ENCODE assay signal across 10 cellular contexts in genomic region chr7:141220263-141220662, GRCh38.
DNase-seq lines count a peak whose midpoint lies in the region; ATAC-seq and TF ChIP-seq lines count a peak whose summit lies in the region.
"Had no signal": no experiment of that assay in that cellular context is flagged by ENCODE, and none has a peak within 500 bp of the region (broad histone marks: within the 10 kb centered on the region; RNA-seq: fewer than 3 reads in every experiment).

No MANE protein-coding gene starts in this region.

- ATAC-seq in HG02884 (IDR thresholded peaks at IDR 0.05; ENCODE audit: unreplicated experiment) (no peak), GM21360 (IDR thresholded peaks at IDR 0.05; ENCODE audit: unreplicated experiment) (no peak)

- H3K4ac ChIP-seq in mesenchymal stem cell (ENCODE audit: low read depth in 1 of 2, low read length in 2 of 2) = no peak overlapping the region

- no peaks in the 10 kb centered on the region for H3K36me3 Mint-ChIP-seq in HFFc6 (ENCODE audit: low read depth)

- 41% methylated on average over 2 of the region's 4 CpGs for WGBS in mesenchymal stem cell

- H2BK120ac ChIP-seq in mesenchymal stem cell (ENCODE audit: low read depth, low read length) = no peak overlapping the region

- H3K4me1 ChIP-seq in mesenchymal stem cell (ENCODE audit: control insufficient read depth, insufficient read depth, low read depth, low read length) = no peaks in the 10 kb centered on the region

- no peaks in the 10 kb centered on the region; the same call in 1 of the 2 replicates for H3K4me1 Mint-ChIP-seq in HFFc6 (ENCODE audit: low read depth)

- no peak overlapping the region for H2AFZ ChIP-seq in mesenchymal stem cell (ENCODE audit: low read depth, low read length)

- no peak overlapping the region for H3K18ac ChIP-seq in mesenchymal stem cell (ENCODE audit: low read depth in 1 of 2, low read length in 2 of 2)

- peaks cover 0 to 6% of the 10 kb centered on the region in 2 experiments for H3K36me3 ChIP-seq in mesenchymal stem cell (ENCODE audit: control insufficient read depth in 1 of 2, insufficient read depth in 2 of 2, low read depth in 1 of 2, low read length in 2 of 2)

- H4K8ac ChIP-seq in mesenchymal stem cell (ENCODE audit: low read length) = no peak overlapping the region

- peaks cover 11% of the 10 kb centered on the region for H3K9me3 Mint-ChIP-seq in HFFc6

- no peak overlapping the region for H3K4me2 ChIP-seq in mesenchymal stem cell (ENCODE audit: low read length, poor library complexity, severe bottlenecking)

- no peak overlapping the region for H3K4me3 Mint-ChIP-seq in HFFc6

- H2BK5ac ChIP-seq in mesenchymal stem cell (ENCODE audit: low read depth, low read length, poor library complexity, severe bottlenecking) = no peak overlapping the region

- no peak overlapping the region for H3K27ac Mint-ChIP-seq in HFFc6

- DNase-seq in D341Med (ENCODE audit: low spot score) (peak; percentile 72), HFFc6 (no peak), NCI-H748 treated with DMSO at 0.1 percent for 48 hours (lab: John Stamatoyannopoulos, UW) (peak; percentile 50), globus pallidus (ENCODE audit: low spot score) (peak; percentile 29), HPDE6-E6E7 (ENCODE audit: extremely low spot score) (no peak), mesenchymal stem cell (no peak)
- DNase-seq: central memory CD4-positive, alpha-beta T cell; posterior cingulate gyrus had no signal

- no peak overlapping the region for H3K27ac ChIP-seq in mesenchymal stem cell (ENCODE audit: low read length, poor library complexity, severe bottlenecking)

- H3K4me3 ChIP-seq in mesenchymal stem cell (ENCODE audit: insufficient read depth in 1 of 2, low read depth in 1 of 2, low read length in 2 of 2) = no peak overlapping the region

- peaks cover 0 to 3% of the 10 kb centered on the region in 2 experiments for H3K27me3 ChIP-seq in mesenchymal stem cell (ENCODE audit: control insufficient read depth in 1 of 2, insufficient read depth in 1 of 2, low read length in 2 of 2)

- no peaks in the 10 kb centered on the region for H3K9me3 ChIP-seq in mesenchymal stem cell (ENCODE audit: control insufficient read depth, low read length)

- H3K14ac ChIP-seq in mesenchymal stem cell (ENCODE audit: low read length in 2 of 2) = no peak overlapping the region

- H2AK5ac ChIP-seq in mesenchymal stem cell (ENCODE audit: low read length, severe bottlenecking) = no peak overlapping the region

- TF ChIP-seq CTCF in HFFc6 (IDR thresholded peaks at IDR 0.05) = peak; percentile 55

- H3K9ac ChIP-seq in mesenchymal stem cell (ENCODE audit: low read length) = no peak overlapping the region

- no peak overlapping the region for H4K91ac ChIP-seq in mesenchymal stem cell (ENCODE audit: low read length)

- H2BK12ac ChIP-seq in mesenchymal stem cell (ENCODE audit: low read length in 2 of 2) = no peak overlapping the region

- no peak overlapping the region for H2BK15ac ChIP-seq in mesenchymal stem cell (ENCODE audit: low read depth, poor library complexity, severe bottlenecking)

- peaks cover 3% of the 10 kb centered on the region for H3K79me1 ChIP-seq in mesenchymal stem cell (replicated peaks; ENCODE audit: low read length, poor library complexity, severe bottlenecking)

- H3K23ac ChIP-seq in mesenchymal stem cell (ENCODE audit: low read length in 2 of 2) = no peak overlapping the region

- no peaks in the 10 kb centered on the region; the same call in 1 of the 2 replicates for H3K27me3 Mint-ChIP-seq in HFFc6 (ENCODE audit: insufficient read depth)

Comparison
In these comparisons a context has a peak if more than half of its experiments do, and no peak if none do; other contexts are left out.
1. DNase-seq: peak in D341Med (single experiment), NCI-H748 treated with DMSO at 0.1 percent for 48 hours (single experiment) and globus pallidus (single experiment); none in HFFc6 (single experiment), HPDE6-E6E7 (single experiment) and mesenchymal stem cell (single experiment).